ENCODE assay signal across 9 cellular contexts in genomic region chrX:8738588-8739189, GRCh38. TPM values are rescaled to one million over a fixed set of nuclear protein-coding genes. Genes with fewer than 3 reads are reported as not detected.
DNase-seq lines count a peak whose midpoint lies in the region; ATAC-seq, FAIRE-seq and TF ChIP-seq lines count a peak whose summit lies in the region.
"Had no signal": no experiment of that assay in that cellular context is flagged by ENCODE, and none has a peak within 500 bp of the region (broad histone marks: within the 10 kb centered on the region; RNA-seq: fewer than 3 reads in every experiment).

No MANE protein-coding gene starts in this region.

- H3K9me3 ChIP-seq in CD4-positive, alpha-beta T cell (ENCODE audit: control insufficient read depth, low read length), result no peaks in the 10 kb centered on the region
- H3K9me3 ChIP-seq in HepG2 (ENCODE audit: low read length), result no peaks in the 10 kb centered on the region
- H3K9me3 ChIP-seq in vagina, result no peaks in the 10 kb centered on the region

- CTCF ChIA-PET in CD4-positive, alpha-beta T cell (lab: Charles Lee), result interaction anchor here (1.0 to 1.3 kb wide), 4 partner anchors 8 to 722 kb away, joined by 3 to 8 read pairs (median 4); no protein-coding TSS in a partner anchor
- CTCF ChIA-PET in HepG2 (lab: Yijun Ruan, JAX; ENCODE audit: low intra/inter-chr PET ratio, low total read pairs), result interaction anchor here (1.6 kb wide), 1 partner anchor 742 kb away, joined by 7 read pairs; no protein-coding TSS in a partner anchor

- H3K4me3 Mint-ChIP-seq in CD4-positive, alpha-beta T cell, result no peak overlapping the region
- H3K4me3 Mint-ChIP-seq: IgD-negative memory B cell had no signal

- no peak overlapping the region for H3K4me3 ChIP-seq in astrocyte of the spinal cord (ENCODE audit: low read depth, low read length)
- H3K4me3 ChIP-seq in HepG2 (replicated peaks in 1 of 3; ENCODE audit: insufficient read depth in 1 of 3, low read depth in 2 of 3, low read length in 3 of 3), result no peak overlapping the region
- no peak overlapping the region for H3K4me3 ChIP-seq in vagina
- H3K4me3 ChIP-seq in lower leg skin (ENCODE audit: low read depth, poor library complexity, severe bottlenecking), result no peak overlapping the region

- no peaks in the 10 kb centered on the region for H3K4me1 Mint-ChIP-seq in CD4-positive, alpha-beta T cell (ENCODE audit: low read depth)
- H3K4me1 Mint-ChIP-seq: IgD-negative memory B cell had no signal

- H4K20me1 ChIP-seq in HepG2 (ENCODE audit: insufficient read depth, low read length), result no peaks in the 10 kb centered on the region

- peaks cover 19% of the 10 kb centered on the region for H3K27me3 Mint-ChIP-seq in CD4-positive, alpha-beta T cell

- ATAC-seq in CD4-positive, alpha-beta T cell (ENCODE audit: poor library complexity), result no peak
- ATAC-seq in GM19351 (IDR thresholded peaks at IDR 0.05; ENCODE audit: unreplicated experiment) (peak; percentile 48), HepG2 (0 out of 3 replicates have a peak, but pooled peaks have one; percentile 35), HG03378 (IDR thresholded peaks at IDR 0.05; ENCODE audit: unreplicated experiment) (no peak)

- no peaks in the 10 kb centered on the region for H3K4me1 ChIP-seq in HepG2 (ENCODE audit: insufficient read depth, low read length)
- H3K4me1 ChIP-seq in vagina, result no peaks in the 10 kb centered on the region

- H3K4me2 ChIP-seq in HepG2 (ENCODE audit: low read depth, low read length), result no peak overlapping the region

- in situ Hi-C loops in astrocyte of the spinal cord (cut with HindIII; ENCODE audit: low sequenced_read_pairs), result no loop called here
- in situ Hi-C loops in HepG2 (cut with HindIII; ENCODE audit: extremely low pct_ligation_motif_present, low pct_unique_long_range_greater_than_20kb), result loop anchor here (5.0 kb wide), 1 partner anchor 741 kb away; no protein-coding TSS in a partner anchor

- no peaks in the 10 kb centered on the region for H3K79me2 ChIP-seq in HepG2 (ENCODE audit: insufficient read depth, low read length)

- POLR2A ChIA-PET in CD4-positive, alpha-beta T cell (lab: Charles Lee), result no interaction called here
- POLR2A ChIA-PET in HepG2 (lab: Yijun Ruan, JAX), result no interaction called here

- WGBS in HepG2 (ENCODE audit: low lambda C conversion rate), result 1% methylated on average over 7 of the region's 7 CpGs
- WGBS in lower leg skin, 2 donors, result 1 to 5% methylated on average over 7 of the region's 7 CpGs

- H3K27ac ChIP-seq in CD4-positive, alpha-beta T cell (ENCODE audit: low read depth, low read length), result no peak overlapping the region
- H3K27ac ChIP-seq in HepG2 (ENCODE audit: extremely low read length, insufficient read depth, low read length), result no peak overlapping the region
- H3K27ac ChIP-seq in vagina, result no peak overlapping the region

- H3K36me3 ChIP-seq in HepG2 (replicated peaks in 1 of 2; ENCODE audit: control insufficient read depth in 1 of 2, insufficient read depth in 2 of 2, low read length in 2 of 2) (no peaks in the 10 kb centered on the region), vagina (no peaks in the 10 kb centered on the region)

- no peak for TF ChIP-seq POLR2A in HepG2 (IDR thresholded peaks at IDR 0.05; ENCODE audit: insufficient read depth in 1 of 2, low read depth in 2 of 2, low read length in 2 of 2)
- no peak for TF ChIP-seq POLR2A in vagina (IDR thresholded peaks at IDR 0.05)
- no peak for TF ChIP-seq POLR2A in lower leg skin (IDR thresholded peaks at IDR 0.05)

- no peak for FAIRE-seq in HepG2 (lab: Jason Lieb, UNC)

- intact Hi-C loops in CD4-positive, alpha-beta T cell (cut with DNase I, micrococcal nuclease), result loop anchor here in 1 of 2 experiments (1.0 kb wide), 1 partner anchor 742 kb away; no protein-coding TSS in a partner anchor
- intact Hi-C loops in HepG2 (cut with micrococcal nuclease; ENCODE audit: unreplicated experiment), result loop anchor here (1.0 to 2.0 kb wide), 2 partner anchors 374 to 742 kb away; no protein-coding TSS in a partner anchor
- intact Hi-C loops in vagina (cut with DNase I), result loop anchor here (10.0 kb wide), 1 partner anchor 744 kb away; no protein-coding TSS in a partner anchor
- intact Hi-C loops in lower leg skin (cut with DNase I; ENCODE audit: low total_unique reads), result loop anchor here (5.0 kb wide), 1 partner anchor 741 kb away; no protein-coding TSS in a partner anchor

- no peak overlapping the region for H2AFZ ChIP-seq in HepG2 (ENCODE audit: low read length)

- no peaks in the 10 kb centered on the region for H3K9me3 Mint-ChIP-seq in CD4-positive, alpha-beta T cell
- H3K9me3 Mint-ChIP-seq: IgD-negative memory B cell had no signal

- no peak overlapping the region for H3K9ac ChIP-seq in HepG2 (ENCODE audit: insufficient read depth, low read depth, low read length)

- no peak overlapping the region for H3K27ac Mint-ChIP-seq in CD4-positive, alpha-beta T cell
- H3K27ac Mint-ChIP-seq: IgD-negative memory B cell had no signal

- TF ChIP-seq RAD21 in HepG2 (CRISPR knock-in tag; IDR thresholded peaks at IDR 0.05), result no peak

- no peak for TF ChIP-seq EP300 in HepG2 (IDR thresholded peaks at IDR 0.05; ENCODE audit: low read depth in 2 of 2, low read length in 2 of 2)
- TF ChIP-seq EP300 in HepG2 (CRISPR knock-in tag; IDR thresholded peaks at IDR 0.05; ENCODE audit: borderline replicate concordance), result no peak

- H3K36me3 Mint-ChIP-seq in CD4-positive, alpha-beta T cell (ENCODE audit: low read depth), result no peaks in the 10 kb centered on the region
- H3K36me3 Mint-ChIP-seq: IgD-negative memory B cell had no signal

- peak in 3 of 10 experiments; percentile 3 to 10 (median 5) for DNase-seq in CD4-positive, alpha-beta T cell
- DNase-seq in NCI-H748 treated with DMSO at 0.1 percent for 48 hours (lab: John Stamatoyannopoulos, UW) (peak; percentile 17), astrocyte of the spinal cord (ENCODE audit: low read depth, low spot score) (peak; percentile 51), HepG2 (ENCODE audit: low spot score) (peak; percentile 11), vagina (ENCODE audit: extremely low spot score in 2 of 2) (no peak), lower leg skin (ENCODE audit: low spot score in 2 of 2) (no peak)

- peak; percentile 51 for TF ChIP-seq CTCF in CD4-positive, alpha-beta T cell (IDR thresholded peaks at IDR 0.05)
- TF ChIP-seq CTCF in astrocyte of the spinal cord (IDR thresholded peaks at IDR 0.05; ENCODE audit: low read depth, low read length), result peak; percentile 48
- peak; percentile 53 for TF ChIP-seq CTCF in HepG2 (CRISPR knock-in tag; IDR thresholded peaks at IDR 0.05)
- TF ChIP-seq CTCF in vagina (IDR thresholded peaks at IDR 0.05), result peak in 2 of 3 experiments; percentile 39 to 50
- TF ChIP-seq CTCF in lower leg skin (IDR thresholded peaks at IDR 0.05), result no peak

- no TSS peak for BruUV-seq in HepG2 (replicated peaks; lab: Mats Ljungman, UMichigan)

- H3K27me3 ChIP-seq in CD4-positive, alpha-beta T cell (ENCODE audit: control insufficient read depth, insufficient read depth, low read length), result no peaks in the 10 kb centered on the region
- peaks cover 0 to 1% of the 10 kb centered on the region in 2 experiments; a peak in 1 of 5 replicates for H3K27me3 ChIP-seq in HepG2 (ENCODE audit: control insufficient read depth in 1 of 2, insufficient read depth in 2 of 2, low read length in 2 of 2)
- H3K27me3 ChIP-seq in vagina, result no peaks in the 10 kb centered on the region

TF ChIP-seq in HepG2, 621 proteins besides CTCF, POLR2A, EP300 and RAD21:
- no peak for TF ChIP-seq RORA (CRISPR knock-in tag; IDR thresholded peaks at IDR 0.05)
- peak; percentile 61 for TF ChIP-seq STAG1 (CRISPR knock-in tag; IDR thresholded peaks at IDR 0.05)
- TF ChIP-seq SMC3 (IDR thresholded peaks at IDR 0.05; ENCODE audit: low read length), result peak; percentile 54

RNA-seq across cellular contexts. Expression of gene ANOS1, which starts 6.8 kb away (rescaled TPM):
- total RNA-seq in CD4-positive, alpha-beta T cell, result not detected
- total RNA-seq in HepG2 (2016; rRNA removed; fragmentation: Illumina TruSeq; extraction: Trizol) (not detected in 2 replicates), vagina (3.2 TPM), lower leg skin (1 to 10 TPM; 2.7 to 7.5 (median 5.4) TPM)
- total RNA-seq in HepG2 (2016; cell fraction: cytosol; rRNA removed; fragmentation: Illumina TruSeq; extraction: Trizol; ENCODE audit: low read depth), result not detected in 2 replicates
- 0.03 TPM in 1 of 2 replicates, not detected in the other for total RNA-seq in HepG2 (2016; cell fraction: insoluble cytoplasmic fraction; rRNA removed; fragmentation: Illumina TruSeq; extraction: Trizol)
- total RNA-seq in HepG2 (2016; cell fraction: membrane; rRNA removed; fragmentation: Illumina TruSeq; extraction: Trizol), result not detected in 2 replicates
- total RNA-seq in HepG2 (2016; cell fraction: nucleus; rRNA removed; fragmentation: Illumina TruSeq; extraction: Trizol), result not detected in 2 replicates
- polyA plus RNA-seq in HepG2 (2011; rRNA removed), result 0.03 TPM in 1 of 2 replicates, not detected in the other
- polyA plus RNA-seq in HepG2 (2011; cell fraction: cytosol; rRNA removed), result 0.03 TPM in 1 of 2 replicates, not detected in the other
- polyA plus RNA-seq in HepG2 (2011; cell fraction: nucleus; rRNA removed), result not detected in 2 replicates
- 0.03 TPM in 1 of 2 replicates, not detected in the other for polyA plus RNA-seq in HepG2 (2012)
- not detected in 2 replicates for polyA plus RNA-seq in HepG2 (2016; cell fraction: cytosol; fragmentation: Illumina TruSeq; extraction: Trizol; ENCODE audit: low read depth)
- polyA plus RNA-seq in HepG2 (2016; cell fraction: insoluble cytoplasmic fraction; fragmentation: Illumina TruSeq; extraction: Trizol; ENCODE audit: low read depth), result not detected in 2 replicates
- polyA plus RNA-seq in HepG2 (2016; cell fraction: membrane; fragmentation: Illumina TruSeq; extraction: Trizol; ENCODE audit: low read depth), result not detected in 2 replicates
- polyA plus RNA-seq in HepG2 (2016; cell fraction: nucleus; fragmentation: Illumina TruSeq; extraction: Trizol; ENCODE audit: insufficient read depth, low read depth), result not detected in 2 replicates
- 0.02 TPM in 1 of 2 replicates, not detected in the other for polyA minus RNA-seq in HepG2 (2011; rRNA and poly(A)+ RNA removed; ENCODE audit: low replicate concordance)
- polyA minus RNA-seq in HepG2 (2011; cell fraction: cytosol; rRNA and poly(A)+ RNA removed), result not detected in 2 replicates
- not detected in 2 replicates for polyA minus RNA-seq in HepG2 (2011; cell fraction: nucleus; rRNA and poly(A)+ RNA removed)
- polyA plus RNA-seq: IgD-negative memory B cell had no signal

Comparison
In these comparisons a context has a peak if more than half of its experiments do, and no peak if none do; other contexts are left out.
1. ATAC-seq: peak in GM19351 (single experiment) and HepG2 (single experiment); none in CD4-positive, alpha-beta T cell (single experiment) and HG03378 (single experiment).
2. DNase-seq: peak in NCI-H748 treated with DMSO at 0.1 percent for 48 hours (single experiment), astrocyte of the spinal cord (single experiment) and HepG2 (single experiment); none in vagina (0 of 2) and lower leg skin (0 of 2).
3. CTCF ChIP-seq: peak in CD4-positive, alpha-beta T cell (single experiment), astrocyte of the spinal cord (single experiment), HepG2 (single experiment) and vagina (2 of 3); none in lower leg skin (0 of 3).